Comparison of ENCODE assay signal across 15 cellular contexts in the genomic region with DNA sequence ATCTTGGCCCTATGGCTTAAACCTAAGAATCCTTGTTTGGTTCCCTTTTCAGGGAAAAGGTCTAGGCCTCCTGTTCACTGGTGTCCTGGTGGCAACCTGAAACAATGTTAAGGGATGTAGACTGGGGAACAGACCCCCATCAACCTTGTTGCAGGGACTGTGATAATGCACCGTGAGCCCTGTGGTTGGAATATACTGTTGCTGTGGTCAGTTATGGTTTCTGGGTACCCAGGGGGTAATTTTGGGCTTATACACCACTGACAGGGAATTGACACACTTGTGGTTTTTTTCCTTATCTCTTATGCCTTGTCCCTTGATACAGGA.
DNase-seq lines count a peak whose midpoint lies in the region; ATAC-seq lines count a peak whose summit lies in the region.
"Had no signal": no experiment of that assay in that cellular context is flagged by ENCODE, and none has a peak within 500 bp of the region (broad histone marks: within the 10 kb centered on the region; RNA-seq: fewer than 3 reads in every experiment).

No MANE protein-coding gene starts in this region.

- H3K9me3 Mint-ChIP-seq in activated CD4-positive, alpha-beta T cell treated with anti-CD3 and anti-CD28 coated beads, Interleukin-2, amount 10 ng/mL, durations not matched to agents 24 days and 14 days = peaks cover 32% of the 10 kb centered on the region
- H3K9me3 Mint-ChIP-seq in activated naive CD8-positive, alpha-beta T cell treated with anti-CD3 and anti-CD28 coated beads for 36 hours = peaks cover 5% of the 10 kb centered on the region

- H3K9ac ChIP-seq in skeletal muscle satellite cell (ENCODE audit: low read depth, low read length) = peak overlapping the region; percentile 68

- in situ Hi-C loops in KBM-7 (cut with MboI; ENCODE audit: low pct_unique_long_range_greater_than_20kb, low sequenced_read_pairs) = no loop called here

- H3K36me3 ChIP-seq in skeletal muscle satellite cell (ENCODE audit: insufficient read depth, low read length) (no peaks in the 10 kb centered on the region), MG63 (no peaks in the 10 kb centered on the region)

- H3K4me1 Mint-ChIP-seq in activated CD4-positive, alpha-beta T cell treated with anti-CD3 and anti-CD28 coated beads, Interleukin-2, amount 10 ng/mL, durations not matched to agents 24 days and 14 days = peaks cover 36% of the 10 kb centered on the region
- peaks cover 28% of the 10 kb centered on the region for H3K4me1 Mint-ChIP-seq in activated naive CD8-positive, alpha-beta T cell treated with anti-CD3 and anti-CD28 coated beads for 36 hours

- H3K9me3 ChIP-seq in skeletal muscle satellite cell (replicated peaks; ENCODE audit: low read length) (no peaks in the 10 kb centered on the region), MG63 (no peaks in the 10 kb centered on the region)
- H3K9me3 ChIP-seq: A549 had no signal

- no peak overlapping the region for H3K4me3 ChIP-seq in skeletal muscle satellite cell (ENCODE audit: low read length)
- no peak overlapping the region for H3K4me3 ChIP-seq in MG63
- H3K4me3 ChIP-seq: A549, skin epidermis had no signal

- no peak overlapping the region for H3K4me2 ChIP-seq in skeletal muscle satellite cell (ENCODE audit: low read length)
- H3K4me2 ChIP-seq: A549 had no signal

- ATAC-seq in GM21528 (IDR thresholded peaks at IDR 0.05; ENCODE audit: low FRiP score, unreplicated experiment) = no peak
- no peak for ATAC-seq in HG02938 (IDR thresholded peaks at IDR 0.05; ENCODE audit: unreplicated experiment)
- ATAC-seq: A549 had no signal

- no peaks in the 10 kb centered on the region for H3K27me3 ChIP-seq in skeletal muscle satellite cell (ENCODE audit: control insufficient read depth, insufficient read depth, low read length)
- no peaks in the 10 kb centered on the region for H3K27me3 ChIP-seq in MG63

- peak overlapping the region; percentile 40 for H3K4me3 Mint-ChIP-seq in activated CD4-positive, alpha-beta T cell treated with anti-CD3 and anti-CD28 coated beads, Interleukin-2, amount 10 ng/mL, durations not matched to agents 24 days and 14 days
- no peak overlapping the region for H3K4me3 Mint-ChIP-seq in activated naive CD8-positive, alpha-beta T cell treated with anti-CD3 and anti-CD28 coated beads for 36 hours

- intact Hi-C loops in activated CD4-positive, alpha-beta T cell treated with anti-CD3 and anti-CD28 coated beads, Interleukin-2, amount 10 ng/mL, durations not matched to agents 24 days and 14 days (cut with micrococcal nuclease) = loop anchor here (2.0 to 5.0 kb wide), 3 partner anchors 16 to 282 kb away; no protein-coding TSS in a partner anchor

- peaks cover 48% of the 10 kb centered on the region for H3K4me1 ChIP-seq in skeletal muscle satellite cell (ENCODE audit: control insufficient read depth, insufficient read depth, low read length)
- H3K4me1 ChIP-seq: A549 had no signal

- peaks cover 6% of the 10 kb centered on the region for H3K36me3 Mint-ChIP-seq in activated CD4-positive, alpha-beta T cell treated with anti-CD3 and anti-CD28 coated beads, Interleukin-2, amount 10 ng/mL, durations not matched to agents 24 days and 14 days (ENCODE audit: low read depth)
- peaks cover 9% of the 10 kb centered on the region for H3K36me3 Mint-ChIP-seq in activated naive CD8-positive, alpha-beta T cell treated with anti-CD3 and anti-CD28 coated beads for 36 hours

- H3K27me3 Mint-ChIP-seq in activated CD4-positive, alpha-beta T cell treated with anti-CD3 and anti-CD28 coated beads, Interleukin-2, amount 10 ng/mL, durations not matched to agents 24 days and 14 days = no peaks in the 10 kb centered on the region
- no peaks in the 10 kb centered on the region for H3K27me3 Mint-ChIP-seq in activated naive CD8-positive, alpha-beta T cell treated with anti-CD3 and anti-CD28 coated beads for 36 hours

- DNase-seq in activated CD4-positive, alpha-beta T cell treated with anti-CD3 and anti-CD28 coated beads, Interleukin-2, amount 10 ng/mL, durations not matched to agents 24 days and 14 days = no peak
- DNase-seq in activated CD4-positive, alpha-beta T cell treated with anti-CD3 and anti-CD28 coated beads for 4 hours = no peak
- DNase-seq in KBM-7 (peak; percentile 85), MG63 (no peak)
- no peak for DNase-seq in activated naive CD8-positive, alpha-beta T cell treated with anti-CD3 and anti-CD28 coated beads for 36 hours
- DNase-seq: activated gamma-delta T cell; H7; NCI-H1048; NK-92 treated with Interleukin-12 subunit alpha and Interleukin-12 subunit beta, amount 100 ng/mL, for 24 hours; occipital lobe had no signal

- peak overlapping the region; percentile 91 for H3K27ac Mint-ChIP-seq in activated CD4-positive, alpha-beta T cell treated with anti-CD3 and anti-CD28 coated beads, Interleukin-2, amount 10 ng/mL, durations not matched to agents 24 days and 14 days
- H3K27ac Mint-ChIP-seq in activated naive CD8-positive, alpha-beta T cell treated with anti-CD3 and anti-CD28 coated beads for 36 hours = peak overlapping the region; percentile 90
